In the genomic region with DNA sequence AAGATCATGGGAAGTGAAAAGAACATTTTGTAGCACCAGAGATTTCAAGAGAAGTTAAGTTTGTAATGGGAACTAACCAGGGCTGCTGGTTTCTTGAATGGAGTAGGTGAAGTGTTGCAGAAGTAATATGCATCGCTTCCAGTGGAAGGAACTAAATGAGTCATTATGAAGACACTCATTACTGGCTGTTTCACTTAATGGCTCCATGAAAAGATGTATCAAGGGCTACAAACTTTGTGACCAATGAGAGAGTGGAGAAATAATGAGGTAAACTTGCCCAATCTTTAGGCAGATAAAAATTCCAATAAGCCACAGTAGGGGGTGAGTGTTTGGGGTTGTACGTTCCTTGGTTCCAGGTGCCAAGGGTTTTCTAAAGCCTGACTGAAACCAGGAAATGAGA, we compare ENCODE assay signal across 16 cellular contexts.
"Had no signal": no experiment of that assay in that cellular context is flagged by ENCODE, and none has a peak within 500 bp of the region (broad histone marks: within the 10 kb centered on the region; RNA-seq: fewer than 3 reads in every experiment).

No MANE protein-coding gene starts in this region.

- H3K4me3 ChIP-seq: gastrocnemius medialis, heart left ventricle, ovary had no signal

- H3K36me3 Mint-ChIP-seq: activated naive CD8-positive, alpha-beta T cell treated with anti-CD3 and anti-CD28 coated beads for 36 hours; stimulated activated effector memory CD8-positive, alpha-beta T cell treated with anti-CD3 and anti-CD28 coated beads, Interleukin-12 subunit alpha, Interleukin-12 subunit beta, amount 100 ng/mL, for 72 hours had no signal

- DNase-seq: activated B cell treated with CpG ODN at 0.5 μM for 24 hours; activated CD4-positive, alpha-beta T cell treated with anti-CD3 and anti-CD28 coated beads, Interleukin-2, amount 10 ng/mL, durations not matched to agents 24 days and 14 days; activated gamma-delta T cell treated with Interleukin-2 at 50 U/mL for 16 hours; activated naive CD8-positive, alpha-beta T cell treated with anti-CD3 and anti-CD28 coated beads for 36 hours; amygdala; dermis blood vessel endothelial cell; effector memory CD8-positive, alpha-beta T cell; gastrocnemius medialis; heart left ventricle; midbrain; ovary; stimulated activated CD4-positive, alpha-beta T cell treated with anti-CD3 and anti-CD28 coated beads, Interleukin-12 subunit alpha, Interleukin-12 subunit beta, amount 100 ng/mL, for 4 hours; stimulated activated CD4-positive, alpha-beta T cell treated with anti-CD3 and anti-CD28 coated beads, Interleukin-2, amount 100 ng/mL, for 24 hours had no signal

- H3K36me3 ChIP-seq: gastrocnemius medialis, heart left ventricle, ovary had no signal

- H3K4me1 Mint-ChIP-seq: activated B cell treated with CpG ODN at 0.5 μM for 24 hours; activated CD4-positive, alpha-beta T cell treated with anti-CD3 and anti-CD28 coated beads, Interleukin-2, amount 10 ng/mL, durations not matched to agents 24 days and 14 days; activated naive CD8-positive, alpha-beta T cell treated with anti-CD3 and anti-CD28 coated beads for 36 hours; stimulated activated effector memory CD8-positive, alpha-beta T cell treated with anti-CD3 and anti-CD28 coated beads, Interleukin-12 subunit alpha, Interleukin-12 subunit beta, amount 100 ng/mL, for 72 hours had no signal

- H3K4me1 ChIP-seq: gastrocnemius medialis, heart left ventricle had no signal

- H3K27me3 Mint-ChIP-seq: activated B cell treated with CpG ODN at 0.5 μM for 24 hours; activated CD4-positive, alpha-beta T cell treated with anti-CD3 and anti-CD28 coated beads, Interleukin-2, amount 10 ng/mL, durations not matched to agents 24 days and 14 days; effector memory CD8-positive, alpha-beta T cell had no signal

- ATAC-seq: effector memory CD8-positive, alpha-beta T cell; gastrocnemius medialis; heart left ventricle; left lobe of liver; stimulated activated effector memory CD8-positive, alpha-beta T cell treated with anti-CD3 and anti-CD28 coated beads, Interleukin-12 subunit alpha, Interleukin-12 subunit beta, amount 100 ng/mL, for 72 hours had no signal

- H3K27me3 ChIP-seq: gastrocnemius medialis, ovary had no signal

- H3K27ac Mint-ChIP-seq: activated B cell treated with CpG ODN at 0.5 μM for 24 hours; activated CD4-positive, alpha-beta T cell treated with anti-CD3 and anti-CD28 coated beads, Interleukin-2, amount 10 ng/mL, durations not matched to agents 24 days and 14 days; activated naive CD8-positive, alpha-beta T cell treated with anti-CD3 and anti-CD28 coated beads for 36 hours; effector memory CD8-positive, alpha-beta T cell; stimulated activated effector memory CD8-positive, alpha-beta T cell treated with anti-CD3 and anti-CD28 coated beads, Interleukin-12 subunit alpha, Interleukin-12 subunit beta, amount 100 ng/mL, for 72 hours had no signal

- H3K9me3 Mint-ChIP-seq: activated B cell treated with CpG ODN at 0.5 μM for 24 hours; activated CD4-positive, alpha-beta T cell treated with anti-CD3 and anti-CD28 coated beads, Interleukin-2, amount 10 ng/mL, durations not matched to agents 24 days and 14 days; activated naive CD8-positive, alpha-beta T cell treated with anti-CD3 and anti-CD28 coated beads for 36 hours; neural crest cell had no signal

- H3K4me3 Mint-ChIP-seq: activated B cell treated with CpG ODN at 0.5 μM for 24 hours; activated CD4-positive, alpha-beta T cell treated with anti-CD3 and anti-CD28 coated beads, Interleukin-2, amount 10 ng/mL, durations not matched to agents 24 days and 14 days; activated naive CD8-positive, alpha-beta T cell treated with anti-CD3 and anti-CD28 coated beads for 36 hours; effector memory CD8-positive, alpha-beta T cell; neural crest cell; stimulated activated effector memory CD8-positive, alpha-beta T cell treated with anti-CD3 and anti-CD28 coated beads, Interleukin-12 subunit alpha, Interleukin-12 subunit beta, amount 100 ng/mL, for 72 hours had no signal

- H3K9me3 ChIP-seq: gastrocnemius medialis, heart left ventricle, ovary had no signal

- H3K27ac ChIP-seq: gastrocnemius medialis, heart left ventricle, ovary had no signal
